ENCODE assay signal across 10 cellular contexts in genomic region chr4:46994007-46994405, GRCh38. TPM values are rescaled to one million over a fixed set of nuclear protein-coding genes. Genes with fewer than 3 reads are reported as not detected.
DNase-seq lines count a peak whose midpoint lies in the region; ATAC-seq, FAIRE-seq and TF ChIP-seq lines count a peak whose summit lies in the region.
"Had no signal": no experiment of that assay in that cellular context is flagged by ENCODE, and none has a peak within 500 bp of the region (broad histone marks: within the 10 kb centered on the region; RNA-seq: fewer than 3 reads in every experiment).

No MANE protein-coding gene starts in this region.

- H3K27me3 ChIP-seq in mesendoderm (ENCODE audit: insufficient read depth, low read length, poor library complexity), result peaks cover 36% of the 10 kb centered on the region

- H3K4me3 ChIP-seq in A549 (no peak overlapping the region), coronary artery (peak overlapping the region; percentile 77), mesendoderm (ENCODE audit: low read length) (no peak overlapping the region)

- CTCF ChIA-PET in A549 (lab: Yijun Ruan, JAX), result no interaction called here

- H3K36me3 ChIP-seq in mesendoderm (ENCODE audit: control insufficient read depth, insufficient read depth, low read length), result no peaks in the 10 kb centered on the region

- DNase-seq in A549 (ENCODE audit: low read depth in 1 of 2, low spot score in 1 of 2), result no peak
- peak; percentile 73 for DNase-seq in coronary artery (ENCODE audit: low spot score)
- no peak for DNase-seq in mesendoderm
- DNase-seq in putamen (ENCODE audit: low spot score), result no peak
- no peak for DNase-seq in iPS-NIHi7 (ENCODE audit: extremely low spot score)
- no peak for DNase-seq in HK-2 (ENCODE audit: unreplicated experiment)
- DNase-seq: NCI-H1694 had no signal

- no peak overlapping the region for H2BK15ac ChIP-seq in mesendoderm (replicated peaks; ENCODE audit: low read depth)

- H2AK5ac ChIP-seq in mesendoderm (ENCODE audit: low read length), result no peak overlapping the region

- TF ChIP-seq RAD21 in A549 (conservative IDR thresholded peaks at IDR 0.05 in 1 of 2, IDR thresholded peaks at IDR 0.05 in 1 of 2), result no peak

- WGBS in A549 (ENCODE audit: missing lambda C conversion rate), result 2% methylated on average over 14 of the region's 14 CpGs
- no CpG with 5 or more reads among the region's 14 CpGs for WGBS in mesendoderm (ENCODE audit: extremely low coverage, insufficient coverage, low lambda C conversion rate)

- ATAC-seq in A549, result no peak
- ATAC-seq in HG02798 (IDR thresholded peaks at IDR 0.05; ENCODE audit: poor library complexity, unreplicated experiment), result peak; percentile 22
- no peak for ATAC-seq in HG03095 (IDR thresholded peaks at IDR 0.05; ENCODE audit: unreplicated experiment)
- ATAC-seq: HCT116 had no signal

- H3K27ac ChIP-seq in A549 (no peak overlapping the region), coronary artery (peak overlapping the region; percentile 43 to 85), mesendoderm (ENCODE audit: low read depth, low read length) (no peak overlapping the region)

- H3K79me1 ChIP-seq in mesendoderm (ENCODE audit: low read length), result no peaks in the 10 kb centered on the region

- H3K4me1 ChIP-seq in A549, result no peaks in the 10 kb centered on the region
- no peaks in the 10 kb centered on the region for H3K4me1 ChIP-seq in mesendoderm (ENCODE audit: control insufficient read depth, low read depth, low read length)

- H3K23ac ChIP-seq in mesendoderm (ENCODE audit: low read length), result no peak overlapping the region

- no peak overlapping the region for H2BK5ac ChIP-seq in mesendoderm (ENCODE audit: low read length)

- H3K4me2 ChIP-seq in A549 (peak overlapping the region; percentile 28; the same call in 1 of the 3 replicates), mesendoderm (ENCODE audit: low read length) (peak overlapping the region; percentile 87)

- TF ChIP-seq POLR2A in A549 (IDR thresholded peaks at IDR 0.05; ENCODE audit: low read length), result no peak

- no peak overlapping the region for H2BK120ac ChIP-seq in mesendoderm (ENCODE audit: low read depth, low read length)

- no peak overlapping the region for H3K4ac ChIP-seq in mesendoderm (ENCODE audit: low read depth, low read length)

- no peak overlapping the region for H4K5ac ChIP-seq in mesendoderm (ENCODE audit: low read length)

- no peak overlapping the region for H3K56ac ChIP-seq in mesendoderm (ENCODE audit: low read length)

- TF ChIP-seq EP300 in A549 (IDR thresholded peaks at IDR 0.05), result no peak

- no peaks in the 10 kb centered on the region for H3K79me2 ChIP-seq in mesendoderm (ENCODE audit: control insufficient read depth, insufficient read depth, low read length)

- no peaks in the 10 kb centered on the region for H3K9me3 ChIP-seq in A549

- POLR2A ChIA-PET in A549 (lab: Yijun Ruan, JAX), result no interaction called here

- no peak overlapping the region for H4K8ac ChIP-seq in mesendoderm (ENCODE audit: low read depth, low read length)

- H3K18ac ChIP-seq in mesendoderm (ENCODE audit: low read length), result no peak overlapping the region

- H3K9ac ChIP-seq in mesendoderm (ENCODE audit: low read length), result no peak overlapping the region

- no peak for FAIRE-seq in A549 (lab: Jason Lieb, UNC)

- TF ChIP-seq CTCF in A549 (IDR thresholded peaks at IDR 0.05) (no peak), coronary artery (IDR thresholded peaks at IDR 0.05) (no peak)

TF ChIP-seq in A549, 52 proteins besides CTCF, POLR2A, EP300 and RAD21:
- no peak for TF ChIP-seq BCL3 (IDR thresholded peaks at IDR 0.05)

RNA-seq across cellular contexts. Expression of gene GABRA4, which starts 0.6 kb away (rescaled TPM):
- not detected in 2 replicates for polyA plus RNA-seq in A549 (2011; rRNA removed)
- not detected in 2 replicates for polyA plus RNA-seq in A549 (2012; cell fraction: cytosol; rRNA removed)
- not detected in 2 replicates for polyA plus RNA-seq in A549 (2012; cell fraction: nucleus; rRNA removed)
- polyA plus RNA-seq in A549 (2017; fragmentation: RNase III; extraction: RNeasy Plus Mini Kit Qiagen cat#74134 plus additional on column Dnase treatment), result not detected in 3 replicates
- not detected in 2 replicates for polyA minus RNA-seq in A549 (2011; rRNA and poly(A)+ RNA removed)
- polyA plus RNA-seq in mesendoderm (2013, experiment 1 of 2), result 0.07 TPM
- 0.06 TPM for polyA plus RNA-seq in mesendoderm (2013, experiment 2 of 2)

RNA-seq across cellular contexts. Expression of gene GABRB1, which starts 37.4 kb away (rescaled TPM):
- polyA plus RNA-seq in A549 (2011; rRNA removed), result not detected in 2 replicates
- not detected in 2 replicates for polyA plus RNA-seq in A549 (2012; cell fraction: cytosol; rRNA removed)
- not detected in 2 replicates for polyA plus RNA-seq in A549 (2012; cell fraction: nucleus; rRNA removed)
- not detected in 3 replicates for polyA plus RNA-seq in A549 (2017; fragmentation: RNase III; extraction: RNeasy Plus Mini Kit Qiagen cat#74134 plus additional on column Dnase treatment)
- not detected in 2 replicates for polyA minus RNA-seq in A549 (2011; rRNA and poly(A)+ RNA removed)
- 0.11 TPM for polyA plus RNA-seq in mesendoderm (2013, experiment 1 of 2)
- 0.11 TPM for polyA plus RNA-seq in mesendoderm (2013, experiment 2 of 2)

Comparison
In these comparisons a context has a peak if more than half of its experiments do, and no peak if none do; other contexts are left out.
1. H3K27ac ChIP-seq: peak in coronary artery (2 of 2); none in A549 (0 of 2) and mesendoderm (single experiment).